8 cellular contexts compared by ENCODE assay signal in the genomic region with DNA sequence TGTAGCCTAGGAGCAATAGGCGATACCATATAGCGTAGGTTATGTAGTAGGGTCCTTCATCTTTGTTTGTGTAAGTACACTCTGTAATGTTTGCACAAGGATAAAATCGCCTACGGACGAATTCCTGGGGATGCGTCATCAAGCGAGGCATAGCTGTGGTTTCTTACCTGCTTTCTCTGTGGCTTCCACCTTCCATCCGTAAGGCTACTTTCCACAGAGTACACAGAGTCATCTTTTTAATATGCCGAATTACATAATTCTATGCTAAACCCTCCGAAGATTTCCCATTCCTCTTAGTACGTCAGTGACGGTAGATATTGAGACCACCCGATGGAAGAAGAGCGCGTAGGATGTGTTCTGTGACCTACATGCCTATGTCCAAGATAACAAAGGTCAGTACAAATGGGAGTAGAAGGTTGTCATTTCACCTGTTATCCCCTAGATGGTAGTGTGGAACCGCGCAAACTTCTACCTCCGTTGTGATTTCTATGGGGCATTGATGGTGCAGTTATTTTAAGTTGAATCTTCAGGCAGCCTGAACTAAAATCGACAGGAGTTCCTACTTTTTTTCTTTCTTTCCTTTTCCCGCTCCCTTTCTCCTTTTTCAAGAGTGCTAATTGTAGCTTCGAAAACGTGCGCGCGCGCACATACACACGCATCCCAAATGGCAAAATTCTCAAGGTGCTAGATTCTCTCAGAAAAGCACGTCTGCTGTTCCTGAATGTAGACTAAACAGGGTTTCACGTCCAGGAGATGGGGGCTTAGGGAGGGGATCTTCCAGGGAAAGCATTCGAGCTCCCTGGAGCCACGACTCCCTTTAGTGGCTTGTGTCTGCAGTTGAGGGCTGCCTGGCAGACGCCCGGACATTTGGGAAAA.
DNase-seq lines count a peak whose midpoint lies in the region; ATAC-seq and TF ChIP-seq lines count a peak whose summit lies in the region.

No MANE protein-coding gene starts in this region.

- ATAC-seq in HG03103 (IDR thresholded peaks at IDR 0.05; ENCODE audit: low read depth, unreplicated experiment): peak; percentile 96

- H3K4me1 Mint-ChIP-seq in MCF 10A (ENCODE audit: insufficient read depth, unreplicated experiment): peaks cover 30% of the 10 kb centered on the region

- no TSS peak for BruUV-seq in MCF 10A (replicated peaks; lab: Mats Ljungman, UMichigan)

- peak overlapping the region; percentile 85 for H3K27ac Mint-ChIP-seq in MCF 10A (ENCODE audit: low read depth, unreplicated experiment)

- H3K4me1 ChIP-seq in thyroid gland: peaks cover under 1 to 6% of the 10 kb centered on the region in 2 donors

- CTCF ChIA-PET in MCF 10A (lab: Yijun Ruan, JAX): interaction anchor here (0.5 to 5.0 kb wide), 49 partner anchors 9 to 1519 kb away, joined by 3 to 55 read pairs (median 3); no protein-coding TSS in a partner anchor

- POLR2A ChIA-PET in MCF 10A (lab: Yijun Ruan, JAX): interaction anchor here (0.6 to 2.3 kb wide), 6 partner anchors 54 to 1002 kb away, joined by 3 to 19 read pairs (median 3); no protein-coding TSS in a partner anchor

- peak; percentile 93 for DNase-seq in DMS53 treated with DMSO at 0.1 percent for 48 hours (lab: John Stamatoyannopoulos, UW; ENCODE audit: unreplicated experiment)
- DNase-seq in GM19238 (ENCODE audit: insufficient read length, low spot score): peak; percentile 10
- DNase-seq in NCI-H524 treated with DMSO at 0.1 percent for 48 hours (lab: John Stamatoyannopoulos, UW): peak; percentile 2
- DNase-seq in MCF 10A (ENCODE audit: unreplicated experiment): peak; percentile 98
- DNase-seq in islet precursor cell: peak; percentile 90
- DNase-seq in thyroid gland: peak; percentile 35 to 59
- DNase-seq in cortex of kidney (lab: John Stamatoyannopoulos, UW): no peak

- no peaks in the 10 kb centered on the region for H3K36me3 ChIP-seq in thyroid gland

- no peaks in the 10 kb centered on the region for H3K27me3 ChIP-seq in thyroid gland

- 23 to 26% methylated on average over 33 of the region's 33 CpGs for WGBS in thyroid gland, 2 donors

- no peaks in the 10 kb centered on the region for H3K9me3 ChIP-seq in thyroid gland

- H3K9me3 Mint-ChIP-seq in MCF 10A (ENCODE audit: unreplicated experiment): no peaks in the 10 kb centered on the region

- H3K27me3 Mint-ChIP-seq in MCF 10A (ENCODE audit: insufficient read depth, unreplicated experiment): no peaks in the 10 kb centered on the region

- intact Hi-C loops in MCF 10A (cut with micrococcal nuclease): loop anchor here (1.0 to 5.0 kb wide), 7 partner anchors 66 to 1518 kb away; no protein-coding TSS in a partner anchor
- intact Hi-C loops in thyroid gland (cut with DNase I): no loop called here

- H3K27ac ChIP-seq in thyroid gland: no peak overlapping the region

- H3K4me3 Mint-ChIP-seq in MCF 10A (ENCODE audit: unreplicated experiment): peak overlapping the region; percentile 65

- H3K36me3 Mint-ChIP-seq in MCF 10A (ENCODE audit: insufficient read depth, unreplicated experiment): no peaks in the 10 kb centered on the region

- H3K4me3 ChIP-seq in thyroid gland (replicated peaks in 1 of 3): no peak overlapping the region

- TF ChIP-seq CTCF in MCF 10A (IDR thresholded peaks at IDR 0.05; ENCODE audit: unreplicated experiment) (peak; percentile 93), thyroid gland (IDR thresholded peaks at IDR 0.05) (peak; percentile 26 to 86 (median 73))

- TF ChIP-seq POLR2A in thyroid gland (IDR thresholded peaks at IDR 0.05): no peak
